ENCODE assay signal across 15 cellular contexts in the genomic region with DNA sequence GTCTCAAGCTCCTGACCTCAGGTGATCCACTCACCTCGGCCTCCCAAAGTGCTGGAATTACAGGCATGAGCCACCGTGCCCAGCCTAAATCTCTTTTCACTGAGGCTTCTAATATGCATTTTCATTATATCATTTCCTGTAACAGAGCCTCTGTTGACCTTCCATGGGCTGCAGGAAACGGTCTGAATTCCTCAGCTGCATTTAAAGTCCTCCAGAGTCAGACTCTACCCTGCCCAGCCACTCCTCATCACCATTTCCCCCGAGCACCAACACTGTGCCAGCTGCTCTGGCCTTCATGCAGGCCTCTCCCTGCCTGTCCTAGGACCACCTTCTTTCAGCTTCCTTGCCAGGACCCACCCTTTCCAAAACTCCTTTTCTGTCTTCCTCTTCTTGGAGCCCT. TPM values are rescaled to one million over a fixed set of nuclear protein-coding genes. Genes with fewer than 3 reads are reported as not detected.
DNase-seq lines count a peak whose midpoint lies in the region; ATAC-seq and TF ChIP-seq lines count a peak whose summit lies in the region.
"Had no signal": no experiment of that assay in that cellular context is flagged by ENCODE, and none has a peak within 500 bp of the region (broad histone marks: within the 10 kb centered on the region; RNA-seq: fewer than 3 reads in every experiment).

No MANE protein-coding gene starts in this region.

- peak overlapping the region; percentile 5 for H3K27ac Mint-ChIP-seq in Calu3 (ENCODE audit: unreplicated experiment)
- peak overlapping the region; percentile 88 to 91 for H3K27ac Mint-ChIP-seq in natural killer cell
- no peak overlapping the region for H3K27ac Mint-ChIP-seq in type B pancreatic cell
- H3K27ac Mint-ChIP-seq: activated B cell treated with CpG ODN at 0.5 μM for 24 hours, memory B cell had no signal

- TF ChIP-seq CTCF in Calu3 (IDR thresholded peaks at IDR 0.05; ENCODE audit: unreplicated experiment) (no peak), SK-N-SH (IDR thresholded peaks at IDR 0.05) (no peak), natural killer cell (IDR thresholded peaks at IDR 0.05) (no peak), type B pancreatic cell (conservative IDR thresholded peaks at IDR 0.05) (no peak)

- DNase-seq in Calu3 (no peak), SK-N-SH (no peak), fibroblast of peridontal ligament (ENCODE audit: extremely low read depth) (peak; percentile 19), natural killer cell (no peak), NCI-H1436 (lab: John Stamatoyannopoulos, UW) (no peak), GF-D8 (lab: John Stamatoyannopoulos, UW) (no peak), type B pancreatic cell (ENCODE audit: extremely low spot score, unreplicated experiment) (no peak)
- DNase-seq in effector memory CD4-positive, alpha-beta T cell = no peak
- DNase-seq: activated B cell treated with CpG ODN at 0.5 μM for 24 hours, cerebellar nuclear complex, foreskin melanocyte, SIG-M5, thyroid gland had no signal

- H3K4me2 ChIP-seq in SK-N-SH = peak overlapping the region; percentile 56; the same call in 1 of the 2 replicates
- H3K4me2 ChIP-seq: BLaER1 had no signal

- H3K4me3 Mint-ChIP-seq in Calu3 (ENCODE audit: low read depth, unreplicated experiment) (peak overlapping the region; percentile 1), natural killer cell (no peak overlapping the region), type B pancreatic cell (no peak overlapping the region)
- H3K4me3 Mint-ChIP-seq: activated B cell treated with CpG ODN at 0.5 μM for 24 hours, memory B cell had no signal

- H3K36me3 Mint-ChIP-seq in Calu3 (ENCODE audit: insufficient read depth, unreplicated experiment) = no peaks in the 10 kb centered on the region
- H3K36me3 Mint-ChIP-seq in natural killer cell = no peaks in the 10 kb centered on the region
- H3K36me3 Mint-ChIP-seq in type B pancreatic cell = no peaks in the 10 kb centered on the region
- H3K36me3 Mint-ChIP-seq: memory B cell had no signal

- no peaks in the 10 kb centered on the region for H3K27me3 ChIP-seq in SK-N-SH (ENCODE audit: insufficient read depth)
- no peaks in the 10 kb centered on the region for H3K27me3 ChIP-seq in effector memory CD4-positive, alpha-beta T cell (replicated peaks; ENCODE audit: control insufficient read depth, insufficient read depth, low read length, poor library complexity, severe bottlenecking)
- H3K27me3 ChIP-seq: BLaER1, thyroid gland had no signal

- peaks cover 4% of the 10 kb centered on the region for H3F3A ChIP-seq in SK-N-SH (replicated peaks; ENCODE audit: insufficient read depth)

- no peak for TF ChIP-seq EP300 in SK-N-SH (IDR thresholded peaks at IDR 0.05; ENCODE audit: borderline replicate concordance in 1 of 2, low read depth in 1 of 2, low read length in 1 of 2)

- no peaks in the 10 kb centered on the region for H3K9me2 ChIP-seq in SK-N-SH

- BruUV-seq in Calu3 (replicated peaks; lab: Mats Ljungman, UMichigan) = no TSS peak

- H3K4me1 ChIP-seq in SK-N-SH (ENCODE audit: control insufficient read depth in 1 of 2, insufficient read depth in 2 of 2, low read depth in 1 of 2, low read length in 1 of 2) = peaks cover 20 to 29% of the 10 kb centered on the region in 2 experiments
- H3K4me1 ChIP-seq in effector memory CD4-positive, alpha-beta T cell (ENCODE audit: control insufficient read depth, insufficient read depth, low read length, poor library complexity, severe bottlenecking) = peaks cover 26% of the 10 kb centered on the region
- H3K4me1 ChIP-seq: thyroid gland had no signal

- no peak overlapping the region for H3K4me3 ChIP-seq in SK-N-SH (ENCODE audit: low read depth in 2 of 2, low read length in 1 of 2)
- no peak overlapping the region for H3K4me3 ChIP-seq in effector memory CD4-positive, alpha-beta T cell (ENCODE audit: insufficient read depth, low read depth, low read length, poor library complexity, severe bottlenecking)
- H3K4me3 ChIP-seq: BLaER1, thyroid gland had no signal

- no peaks in the 10 kb centered on the region for H3K9me3 Mint-ChIP-seq in Calu3 (ENCODE audit: low read depth, unreplicated experiment)
- H3K9me3 Mint-ChIP-seq in natural killer cell = no peaks in the 10 kb centered on the region
- H3K9me3 Mint-ChIP-seq in type B pancreatic cell = no peaks in the 10 kb centered on the region
- H3K9me3 Mint-ChIP-seq: activated B cell treated with CpG ODN at 0.5 μM for 24 hours, memory B cell had no signal

- peak overlapping the region; percentile 83 for H2AFZ ChIP-seq in SK-N-SH (ENCODE audit: low read depth)

- H3K27ac ChIP-seq in SK-N-SH (ENCODE audit: low read depth in 2 of 2, low read length in 1 of 2) = no peak overlapping the region
- H3K27ac ChIP-seq in effector memory CD4-positive, alpha-beta T cell (ENCODE audit: insufficient read depth, low read length, poor library complexity, severe bottlenecking) = no peak overlapping the region
- H3K27ac ChIP-seq: BLaER1, thyroid gland had no signal

- ATAC-seq in natural killer cell = no peak

- no peaks in the 10 kb centered on the region for H4K20me1 ChIP-seq in SK-N-SH (ENCODE audit: insufficient read depth)
- H4K20me1 ChIP-seq: BLaER1 had no signal

- 51% methylated on average over 4 of the region's 4 CpGs for WGBS in SK-N-SH (ENCODE audit: low lambda C conversion rate)

- CTCF ChIA-PET in Calu3 (lab: Charles Lee) (interaction anchor here (0.7 to 1.5 kb wide), 5 partner anchors 10 to 274 kb away, joined by 4 read pairs; a partner anchor contains a TSS), SK-N-SH (lab: Yijun Ruan, JAX) (interaction anchor here (0.9 to 8.5 kb wide), 11 partner anchors 11 to 559 kb away, joined by 3 to 102 read pairs (median 5); a partner anchor contains a TSS)

- H3K9ac ChIP-seq in SK-N-SH = 0 out of 2 replicates have a peak overlapping the region, but pooled peaks have one; percentile 15
- H3K9ac ChIP-seq: BLaER1 had no signal

- no peaks in the 10 kb centered on the region for H3K36me3 ChIP-seq in SK-N-SH (replicated peaks in 1 of 2; ENCODE audit: control insufficient read depth in 1 of 2, insufficient read depth in 2 of 2, low read length in 1 of 2)
- no peaks in the 10 kb centered on the region for H3K36me3 ChIP-seq in effector memory CD4-positive, alpha-beta T cell (ENCODE audit: control insufficient read depth, insufficient read depth, low read length)
- H3K36me3 ChIP-seq: BLaER1, thyroid gland had no signal

- TF ChIP-seq RAD21 in SK-N-SH (IDR thresholded peaks at IDR 0.05; ENCODE audit: low read length) = no peak

- intact Hi-C loops in Calu3 (cut with micrococcal nuclease; ENCODE audit: unreplicated experiment) = no loop called here
- intact Hi-C loops in natural killer cell (cut with micrococcal nuclease) = loop anchor here (10.0 kb wide), 1 partner anchor 390 kb away; a partner anchor contains a TSS

- H3K79me2 ChIP-seq in SK-N-SH (ENCODE audit: insufficient read depth) = no peaks in the 10 kb centered on the region

- H3K27me3 Mint-ChIP-seq in Calu3 (ENCODE audit: unreplicated experiment) = no peaks in the 10 kb centered on the region
- H3K27me3 Mint-ChIP-seq in natural killer cell (ENCODE audit: low read depth in 2 of 2) = no peaks in the 10 kb centered on the region
- no peaks in the 10 kb centered on the region for H3K27me3 Mint-ChIP-seq in type B pancreatic cell
- H3K27me3 Mint-ChIP-seq: activated B cell treated with CpG ODN at 0.5 μM for 24 hours, memory B cell had no signal

- POLR2A ChIA-PET in SK-N-SH (lab: Yijun Ruan, JAX) = no interaction called here

- no peaks in the 10 kb centered on the region for H3K9me3 ChIP-seq in SK-N-SH
- no peaks in the 10 kb centered on the region for H3K9me3 ChIP-seq in effector memory CD4-positive, alpha-beta T cell (ENCODE audit: control insufficient read depth, low read length)
- H3K9me3 ChIP-seq: BLaER1, thyroid gland had no signal

- H3K4me1 Mint-ChIP-seq in Calu3 (ENCODE audit: low read depth, unreplicated experiment) (peaks cover 42% of the 10 kb centered on the region), natural killer cell (peaks cover 51 to 53% of the 10 kb centered on the region in 2 donors), type B pancreatic cell (ENCODE audit: unreplicated experiment) (peaks cover 26% of the 10 kb centered on the region)

TF ChIP-seq in SK-N-SH, 30 proteins besides CTCF, POLR2A, EP300 and RAD21 (continues in another document):
- TF ChIP-seq, protein P1, sequence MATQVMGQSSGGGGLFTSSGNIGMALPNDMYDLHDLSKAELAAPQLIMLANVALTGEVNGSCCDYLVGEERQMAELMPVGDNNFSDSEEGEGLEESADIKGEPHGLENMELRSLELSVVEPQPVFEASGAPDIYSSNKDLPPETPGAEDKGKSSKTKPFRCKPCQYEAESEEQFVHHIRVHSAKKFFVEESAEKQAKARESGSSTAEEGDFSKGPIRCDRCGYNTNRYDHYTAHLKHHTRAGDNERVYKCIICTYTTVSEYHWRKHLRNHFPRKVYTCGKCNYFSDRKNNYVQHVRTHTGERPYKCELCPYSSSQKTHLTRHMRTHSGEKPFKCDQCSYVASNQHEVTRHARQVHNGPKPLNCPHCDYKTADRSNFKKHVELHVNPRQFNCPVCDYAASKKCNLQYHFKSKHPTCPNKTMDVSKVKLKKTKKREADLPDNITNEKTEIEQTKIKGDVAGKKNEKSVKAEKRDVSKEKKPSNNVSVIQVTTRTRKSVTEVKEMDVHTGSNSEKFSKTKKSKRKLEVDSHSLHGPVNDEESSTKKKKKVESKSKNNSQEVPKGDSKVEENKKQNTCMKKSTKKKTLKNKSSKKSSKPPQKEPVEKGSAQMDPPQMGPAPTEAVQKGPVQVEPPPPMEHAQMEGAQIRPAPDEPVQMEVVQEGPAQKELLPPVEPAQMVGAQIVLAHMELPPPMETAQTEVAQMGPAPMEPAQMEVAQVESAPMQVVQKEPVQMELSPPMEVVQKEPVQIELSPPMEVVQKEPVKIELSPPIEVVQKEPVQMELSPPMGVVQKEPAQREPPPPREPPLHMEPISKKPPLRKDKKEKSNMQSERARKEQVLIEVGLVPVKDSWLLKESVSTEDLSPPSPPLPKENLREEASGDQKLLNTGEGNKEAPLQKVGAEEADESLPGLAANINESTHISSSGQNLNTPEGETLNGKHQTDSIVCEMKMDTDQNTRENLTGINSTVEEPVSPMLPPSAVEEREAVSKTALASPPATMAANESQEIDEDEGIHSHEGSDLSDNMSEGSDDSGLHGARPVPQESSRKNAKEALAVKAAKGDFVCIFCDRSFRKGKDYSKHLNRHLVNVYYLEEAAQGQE (IDR thresholded peaks at IDR 0.05; ENCODE audit: low read depth, low read length) = no peak
- no peak for TF ChIP-seq FOSL2 (IDR thresholded peaks at IDR 0.05; ENCODE audit: borderline replicate concordance, low read depth)
- TF ChIP-seq EZH2phosphoT487 (IDR thresholded peaks at IDR 0.05; ENCODE audit: borderline replicate concordance, low read depth) = no peak
- TF ChIP-seq RCOR1 (IDR thresholded peaks at IDR 0.05; ENCODE audit: low read length) = no peak
- TF ChIP-seq FOXM1 (IDR thresholded peaks at IDR 0.05; ENCODE audit: low read depth) = no peak

RNA-seq across cellular contexts. Expression of a gene that starts 9.8 kb away (rescaled TPM):
- total RNA-seq in Calu3 (2022) (111 TPM in 2 replicates), natural killer cell (1,000 to 10,000 TPM; 2,039 to 3,339 (median 2,499) TPM), type B pancreatic cell (ENCODE audit: low replicate concordance) (63.4 and 132 TPM in 2 replicates)
- 56.3 and 56.7 TPM in 2 replicates for polyA plus RNA-seq in SK-N-SH (2012; rRNA removed)
- polyA plus RNA-seq in SK-N-SH (2012; cell fraction: cytosol; rRNA removed) = 30.8 and 34.1 TPM in 2 replicates
- polyA plus RNA-seq in SK-N-SH (2012; cell fraction: nucleus; rRNA removed) = 154 and 164 TPM in 2 replicates

Comparison
In these comparisons a context has a peak if more than half of its experiments do, and no peak if none do; other contexts are left out.
1. RNA of a gene that starts 9.8 kb away (total RNA-seq): 2,039 to 3,339 TPM in natural killer cell; 111 TPM in Calu3 and 63.4 to 132 TPM in type B pancreatic cell; every median in the first group is over 10 times any median in the second.